19 cellular contexts compared by ENCODE assay signal in the genomic region with DNA sequence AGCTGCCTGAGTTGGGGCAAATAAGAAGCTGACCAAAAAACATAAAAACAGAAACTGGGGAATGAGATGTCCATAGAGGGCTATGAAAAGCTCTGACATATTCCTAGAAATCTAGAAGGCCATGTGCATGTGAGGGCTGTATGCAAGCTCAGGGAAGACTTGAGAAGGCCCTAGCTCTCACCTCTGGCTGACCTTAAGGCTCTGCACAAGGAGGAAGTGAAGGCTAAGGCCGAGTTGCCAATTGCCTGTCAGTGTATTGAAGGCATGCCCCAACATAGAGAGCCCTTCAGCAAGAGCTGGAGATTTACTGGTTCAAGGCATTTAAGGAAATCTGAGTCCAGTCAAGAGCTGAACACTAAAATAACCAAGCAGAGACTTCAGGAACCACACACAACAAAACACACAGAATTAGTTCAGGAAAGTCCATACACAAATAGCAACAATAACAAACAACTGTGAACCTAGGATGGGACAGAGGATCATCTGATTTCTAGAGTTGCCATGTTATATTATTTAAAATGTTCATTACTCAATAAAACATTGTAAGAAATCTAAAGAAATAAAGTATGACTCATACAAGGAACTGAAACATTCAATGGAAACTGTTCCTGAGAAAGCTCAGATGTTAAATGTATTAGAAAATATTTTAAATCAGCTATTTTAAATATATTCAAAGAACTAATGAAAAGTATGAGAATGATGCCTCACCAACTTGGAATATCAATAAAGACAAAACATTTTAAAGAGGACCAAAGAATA.
DNase-seq lines count a peak whose midpoint lies in the region; ATAC-seq, FAIRE-seq and TF ChIP-seq lines count a peak whose summit lies in the region.
"Had no signal": no experiment of that assay in that cellular context is flagged by ENCODE, and none has a peak within 500 bp of the region (broad histone marks: within the 10 kb centered on the region; RNA-seq: fewer than 3 reads in every experiment).

No MANE protein-coding gene starts in this region.

- H3K4me3 Mint-ChIP-seq in activated T-helper 17 cell treated with anti-CD3 and anti-CD28 coated beads, Interleukin-2, amount 50 U/mL, for 72 hours, result peak overlapping the region; percentile 3
- H3K4me3 Mint-ChIP-seq: B cell, mesothelial cell of epicardium had no signal

- peak overlapping the region; percentile 16 for H3K27ac Mint-ChIP-seq in activated T-helper 17 cell treated with anti-CD3 and anti-CD28 coated beads, Interleukin-2, amount 50 U/mL, for 72 hours
- H3K27ac Mint-ChIP-seq: B cell, mesothelial cell of epicardium had no signal

- peak overlapping the region in 1 of 2 experiments; percentile 94; a peak in 3 of 6 replicates for H3K27ac ChIP-seq in A549
- H3K27ac ChIP-seq in kidney (ENCODE audit: low read depth in 2 of 2, low read length in 2 of 2), result no peak overlapping the region
- H3K27ac ChIP-seq: brain microvascular endothelial cell had no signal

- no peak overlapping the region for H3K9ac ChIP-seq in kidney (ENCODE audit: low read length in 2 of 2)

- H3K9me3 ChIP-seq in A549 (peaks cover 27% of the 10 kb centered on the region), kidney (ENCODE audit: control insufficient read depth in 1 of 2, low read length in 2 of 2) (peaks cover 0 to 5% of the 10 kb centered on the region in 2 donors)
- H3K9me3 ChIP-seq: HAP-1 had no signal

- H3K36me3 ChIP-seq in kidney (ENCODE audit: control insufficient read depth in 1 of 2, insufficient read depth in 2 of 2, low read length in 2 of 2), result no peaks in the 10 kb centered on the region
- H3K36me3 ChIP-seq: brain microvascular endothelial cell, HAP-1 had no signal

- TF ChIP-seq CTCF in A549 (IDR thresholded peaks at IDR 0.05) (no peak), kidney (IDR thresholded peaks at IDR 0.05; ENCODE audit: borderline replicate concordance, extremely low read depth, insufficient read depth) (no peak)

- H3K4me1 ChIP-seq in A549 (peaks cover 27% of the 10 kb centered on the region), kidney (ENCODE audit: control insufficient read depth in 1 of 2, insufficient read depth in 1 of 2, low read depth in 1 of 2, low read length in 2 of 2) (peaks cover 23 to 38% of the 10 kb centered on the region in 2 donors)
- H3K4me1 ChIP-seq: HAP-1 had no signal

- intact Hi-C loops in kidney (cut with DNase I), result no loop called here

- H3K27me3 Mint-ChIP-seq in activated T-helper 17 cell treated with anti-CD3 and anti-CD28 coated beads, Interleukin-2, amount 50 U/mL, for 72 hours, result no peaks in the 10 kb centered on the region
- H3K27me3 Mint-ChIP-seq: B cell had no signal

- ATAC-seq in A549 (no peak), GM18511 (IDR thresholded peaks at IDR 0.05; ENCODE audit: unreplicated experiment) (no peak), HG03520 (IDR thresholded peaks at IDR 0.05; ENCODE audit: unreplicated experiment) (no peak)
- ATAC-seq in activated T-helper 17 cell treated with anti-CD3 and anti-CD28 coated beads, Interleukin-2, amount 50 U/mL, for 72 hours (replicated peaks), result no peak

- peaks cover 23% of the 10 kb centered on the region for H3K9me3 Mint-ChIP-seq in activated T-helper 17 cell treated with anti-CD3 and anti-CD28 coated beads, Interleukin-2, amount 50 U/mL, for 72 hours

- no peak for TF ChIP-seq EP300 in A549 (IDR thresholded peaks at IDR 0.05)

- no peak for TF ChIP-seq RAD21 in A549 (conservative IDR thresholded peaks at IDR 0.05 in 1 of 2, IDR thresholded peaks at IDR 0.05 in 1 of 2)

- FAIRE-seq in A549 (lab: Jason Lieb, UNC), result no peak
- peak; percentile 69 for FAIRE-seq in GM18507 (lab: Jason Lieb, UNC)
- FAIRE-seq in kidney (lab: Jason Lieb, UNC), result peak; percentile 49

- peaks cover 14% of the 10 kb centered on the region for H3K4me1 Mint-ChIP-seq in activated T-helper 17 cell treated with anti-CD3 and anti-CD28 coated beads, Interleukin-2, amount 50 U/mL, for 72 hours

- H3K4me3 ChIP-seq in A549, result no peak overlapping the region
- H3K4me3 ChIP-seq in kidney (ENCODE audit: low read length in 2 of 2), result no peak overlapping the region
- H3K4me3 ChIP-seq: HAP-1 had no signal

- no peak overlapping the region for H3K4me2 ChIP-seq in A549

- CTCF ChIA-PET in A549 (lab: Yijun Ruan, JAX), result interaction anchor here (1.3 to 2.5 kb wide), 4 partner anchors 11 to 233 kb away, joined by 3 to 6 read pairs (median 4); no protein-coding TSS in a partner anchor

- TF ChIP-seq POLR2A in A549 (IDR thresholded peaks at IDR 0.05; ENCODE audit: low read length), result no peak

- 76% methylated on average over 1 of the region's 1 CpG for WGBS in A549 (ENCODE audit: missing lambda C conversion rate)

- H3K36me3 Mint-ChIP-seq in activated T-helper 17 cell treated with anti-CD3 and anti-CD28 coated beads, Interleukin-2, amount 50 U/mL, for 72 hours (ENCODE audit: low read depth), result no peaks in the 10 kb centered on the region

- POLR2A ChIA-PET in A549 (lab: Yijun Ruan, JAX), result no interaction called here

- DNase-seq in A549 (ENCODE audit: low read depth in 1 of 2, low spot score in 1 of 2), result no peak
- DNase-seq in GM18507 (ENCODE audit: extremely low spot score, insufficient read length, low read depth), result no peak
- no peak for DNase-seq in kidney
- no peak for DNase-seq in SK-N-DZ (ENCODE audit: low spot score)
- DNase-seq in NCI-H146 treated with DMSO at 0.1 percent for 48 hours (lab: John Stamatoyannopoulos, UW; ENCODE audit: unreplicated experiment), result no peak
- DNase-seq: activated CD4-positive, alpha-beta T cell treated with anti-CD3 and anti-CD28 coated beads for 48 hours; activated effector memory CD4-positive, alpha-beta T cell treated with anti-CD3 and anti-CD28 coated beads, Interleukin-2, amount 50 U/mL, for 16 hours; brain microvascular endothelial cell; effector memory CD4-positive, alpha-beta T cell; NCI-H1694 treated with DMSO at 0.1 percent for 48 hours; NCI-H510A treated with DMSO at 0.1 percent for 48 hours; substantia nigra; SW 1271 had no signal

TF ChIP-seq in A549, 52 proteins besides CTCF, POLR2A, EP300 and RAD21:
- TF ChIP-seq HDAC2 (IDR thresholded peaks at IDR 0.05), result no peak
- no peak for TF ChIP-seq FOSL2 (IDR thresholded peaks at IDR 0.05)
- TF ChIP-seq FOSL2 (CRISPR knock-in tag; IDR thresholded peaks at IDR 0.05), result peak; percentile 65
